ENCODE assay signal across 7 cellular contexts in the genomic region with DNA sequence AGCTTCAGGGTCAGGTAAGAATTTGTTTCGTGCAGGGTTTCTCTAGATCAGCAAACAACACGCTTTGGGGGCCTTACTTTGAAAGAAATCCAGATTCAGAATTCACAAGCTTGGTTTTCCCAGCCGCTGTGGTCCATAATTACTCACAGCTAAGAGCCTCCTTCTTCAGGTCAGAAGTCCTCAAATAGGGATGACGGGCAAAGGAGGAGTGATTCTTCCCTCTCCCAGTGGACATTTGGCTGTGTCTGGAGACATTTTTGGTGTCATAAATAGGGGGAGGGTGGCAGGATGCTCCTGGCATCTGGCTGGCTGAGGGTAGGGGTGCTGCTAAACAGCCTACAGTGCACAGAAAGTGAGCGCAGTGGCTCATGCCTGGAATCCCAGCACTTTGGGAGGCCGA.
"Had no signal": no experiment of that assay in that cellular context is flagged by ENCODE, and none has a peak within 500 bp of the region (broad histone marks: within the 10 kb centered on the region; RNA-seq: fewer than 3 reads in every experiment).

No MANE protein-coding gene starts in this region.

- FAIRE-seq: HTR-8/SVneo, K562 had no signal

- H3K9ac ChIP-seq: KMS-11 had no signal

- H3K27ac ChIP-seq: HL-60, KMS-11 had no signal

- H3K4me3 ChIP-seq: K562 had no signal

- DNase-seq: IMR-90, KBM-7, KG1 had no signal

- ATAC-seq: K562 had no signal

- H3K4me2 ChIP-seq: KMS-11 had no signal
